Comparison of ENCODE assay signal across 12 cellular contexts in the genomic region with DNA sequence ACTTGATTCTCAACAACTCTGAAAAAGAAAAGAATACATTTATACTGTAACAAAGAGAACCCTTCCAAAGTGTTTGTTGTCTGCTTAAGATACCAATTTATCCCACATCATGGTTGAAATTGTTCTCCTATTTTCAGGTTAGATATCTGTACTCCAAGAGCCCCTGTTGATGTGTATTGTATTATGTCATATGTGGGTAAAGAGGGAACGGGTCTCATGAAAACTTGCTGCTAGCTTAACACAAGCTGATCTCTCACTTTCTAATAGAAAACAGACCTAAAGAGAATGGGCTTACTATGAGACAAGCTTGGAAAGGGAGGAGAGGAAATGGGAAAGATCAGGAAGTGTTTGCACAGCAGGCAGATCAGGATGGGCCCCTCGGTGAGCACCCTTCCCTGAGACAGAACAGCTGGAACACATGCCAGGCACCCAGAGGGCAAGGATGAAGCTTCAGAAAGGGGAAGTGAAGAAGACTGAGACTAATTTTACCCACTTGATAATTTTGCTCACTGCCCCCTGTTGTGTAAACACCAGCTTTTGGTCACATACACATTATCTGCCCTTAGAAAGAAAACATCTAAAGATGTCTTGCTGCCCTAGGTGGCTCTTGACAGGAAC.
DNase-seq lines count a peak whose midpoint lies in the region; ATAC-seq and TF ChIP-seq lines count a peak whose summit lies in the region.
"Had no signal": no experiment of that assay in that cellular context is flagged by ENCODE, and none has a peak within 500 bp of the region (broad histone marks: within the 10 kb centered on the region; RNA-seq: fewer than 3 reads in every experiment).

No MANE protein-coding gene starts in this region.

- H2AFZ ChIP-seq in GM23338: peak overlapping the region; percentile 67; the same call in 1 of the 2 replicates
- peak overlapping the region; percentile 63 for H2AFZ ChIP-seq in mesenchymal stem cell (ENCODE audit: low read depth, low read length)

- peaks cover 8% of the 10 kb centered on the region; the same call in 2 of the 3 replicates for H3K36me3 Mint-ChIP-seq in GM23338 (ENCODE audit: low read depth)

- H3K4me1 Mint-ChIP-seq in GM23338: peaks cover 3% of the 10 kb centered on the region; the same call in 1 of the 3 replicates

- H3K14ac ChIP-seq in mesenchymal stem cell (ENCODE audit: low read length in 2 of 2): no peak overlapping the region

- intact Hi-C loops in colonic mucosa (cut with DNase I): no loop called here

- H3K9ac ChIP-seq in mesenchymal stem cell (ENCODE audit: low read length) (peak overlapping the region; percentile 3), colonic mucosa (ENCODE audit: low read depth in 2 of 2, low read length in 2 of 2) (no peak overlapping the region)

- H2AK5ac ChIP-seq in mesenchymal stem cell (ENCODE audit: low read length, severe bottlenecking): no peak overlapping the region

- no peak overlapping the region for H3K4ac ChIP-seq in mesenchymal stem cell (ENCODE audit: low read depth in 1 of 2, low read length in 2 of 2)

- peak overlapping the region; percentile 34 for H4K91ac ChIP-seq in mesenchymal stem cell (ENCODE audit: low read length)

- 38% methylated on average over 2 of the region's 2 CpGs for WGBS in mesenchymal stem cell

- H3K79me2 ChIP-seq in GM23338 (replicated peaks; ENCODE audit: insufficient read depth): no peaks in the 10 kb centered on the region

- H3K36me3 ChIP-seq in GM23338 (ENCODE audit: insufficient read depth) (peaks cover 3% of the 10 kb centered on the region; the same call in 1 of the 2 replicates), mesenchymal stem cell (ENCODE audit: control insufficient read depth in 1 of 2, insufficient read depth in 2 of 2, low read depth in 1 of 2, low read length in 2 of 2) (no peaks in the 10 kb centered on the region), HAP-1 (replicated peaks) (no peaks in the 10 kb centered on the region), colonic mucosa (no peaks in the 10 kb centered on the region)

- H3K9me2 ChIP-seq in GM23338 (ENCODE audit: insufficient read depth): no peaks in the 10 kb centered on the region

- DNase-seq in GM23338 (ENCODE audit: low spot score) (no peak), mesenchymal stem cell (no peak), NCI-H2227 (lab: John Stamatoyannopoulos, UW; ENCODE audit: unreplicated experiment) (no peak), HAP-1 (ENCODE audit: low spot score in 2 of 2) (no peak), NCI-H2029 (lab: John Stamatoyannopoulos, UW) (no peak), colonic mucosa (no peak)
- DNase-seq: effector memory CD4-positive, alpha-beta T cell; NCI-H526 treated with DMSO at 0.1 percent for 48 hours; occipital lobe had no signal

- H2BK120ac ChIP-seq in mesenchymal stem cell (ENCODE audit: low read depth, low read length): no peak overlapping the region

- no peak overlapping the region for H2BK12ac ChIP-seq in mesenchymal stem cell (ENCODE audit: low read length in 2 of 2)

- H3K18ac ChIP-seq in mesenchymal stem cell (ENCODE audit: low read depth in 1 of 2, low read length in 2 of 2): peak overlapping the region; percentile 3 to 78

- in situ Hi-C loops in HAP-1 (cut with MboI; ENCODE audit: low sequenced_read_pairs): no loop called here

- peak overlapping the region; percentile 44 for H2BK15ac ChIP-seq in mesenchymal stem cell (ENCODE audit: low read depth, poor library complexity, severe bottlenecking)

- no peaks in the 10 kb centered on the region for H3K27me3 ChIP-seq in GM23338 (ENCODE audit: insufficient read depth)
- H3K27me3 ChIP-seq in mesenchymal stem cell (ENCODE audit: control insufficient read depth in 1 of 2, insufficient read depth in 1 of 2, low read length in 2 of 2): no peaks in the 10 kb centered on the region
- H3K27me3 ChIP-seq in HAP-1 (ENCODE audit: low read depth): no peaks in the 10 kb centered on the region
- H3K27me3 ChIP-seq in colonic mucosa: no peaks in the 10 kb centered on the region

- no peak overlapping the region for H3K27ac ChIP-seq in GM23338 (ENCODE audit: low read depth)
- no peak overlapping the region for H3K27ac ChIP-seq in mesenchymal stem cell (ENCODE audit: low read length, poor library complexity, severe bottlenecking)
- H3K27ac ChIP-seq in colonic mucosa: no peak overlapping the region

- no peaks in the 10 kb centered on the region for H3K27me3 Mint-ChIP-seq in GM23338 (ENCODE audit: insufficient read depth, low read depth, poor library complexity)
- H3K27me3 Mint-ChIP-seq: activated naive CD8-positive, alpha-beta T cell had no signal

- peaks cover 9% of the 10 kb centered on the region for H3K9me3 Mint-ChIP-seq in GM23338

- peaks cover 11% of the 10 kb centered on the region for H3K9me3 ChIP-seq in mesenchymal stem cell (ENCODE audit: control insufficient read depth, low read length)
- H3K9me3 ChIP-seq in HAP-1: no peaks in the 10 kb centered on the region
- no peaks in the 10 kb centered on the region for H3K9me3 ChIP-seq in colonic mucosa

- H3K79me1 ChIP-seq in mesenchymal stem cell (replicated peaks; ENCODE audit: low read length, poor library complexity, severe bottlenecking): no peaks in the 10 kb centered on the region

- H4K8ac ChIP-seq in mesenchymal stem cell (ENCODE audit: low read length): peak overlapping the region; percentile 45

- H3K23ac ChIP-seq in mesenchymal stem cell (ENCODE audit: low read length in 2 of 2): no peak overlapping the region

- H3K4me2 ChIP-seq in GM23338: no peak overlapping the region
- no peak overlapping the region for H3K4me2 ChIP-seq in mesenchymal stem cell (ENCODE audit: low read length, poor library complexity, severe bottlenecking)

- H3K4me3 ChIP-seq in GM23338: no peak overlapping the region
- no peak overlapping the region for H3K4me3 ChIP-seq in mesenchymal stem cell (ENCODE audit: insufficient read depth in 1 of 2, low read depth in 1 of 2, low read length in 2 of 2)
- no peak overlapping the region for H3K4me3 ChIP-seq in HAP-1
- no peak overlapping the region for H3K4me3 ChIP-seq in colonic mucosa

- H3F3A ChIP-seq in GM23338 (replicated peaks; ENCODE audit: low read depth): no peaks in the 10 kb centered on the region

- H3K4me3 Mint-ChIP-seq in GM23338: no peak overlapping the region
- H3K4me3 Mint-ChIP-seq: activated naive CD8-positive, alpha-beta T cell had no signal

- H3K4me1 ChIP-seq in GM23338 (ENCODE audit: insufficient read depth) (no peaks in the 10 kb centered on the region), mesenchymal stem cell (ENCODE audit: control insufficient read depth, insufficient read depth, low read depth, low read length) (peaks cover 2% of the 10 kb centered on the region), HAP-1 (no peaks in the 10 kb centered on the region), colonic mucosa (no peaks in the 10 kb centered on the region)

- no peak overlapping the region for H2BK5ac ChIP-seq in mesenchymal stem cell (ENCODE audit: low read depth, low read length, poor library complexity, severe bottlenecking)

- H3K27ac Mint-ChIP-seq in GM23338: no peak overlapping the region
- H3K27ac Mint-ChIP-seq: activated naive CD8-positive, alpha-beta T cell had no signal

- ATAC-seq in GM18909 (IDR thresholded peaks at IDR 0.05; ENCODE audit: poor library complexity, unreplicated experiment) (peak; percentile 91), GM23338 (no peak), HG03521 (IDR thresholded peaks at IDR 0.05; ENCODE audit: unreplicated experiment) (peak; percentile 78)

- H4K20me1 ChIP-seq in GM23338 (replicated peaks; ENCODE audit: insufficient read depth): no peaks in the 10 kb centered on the region

- TF ChIP-seq CTCF in GM23338 (conservative IDR thresholded peaks at IDR 0.05; ENCODE audit: low read depth in 2 of 2) (no peak), colonic mucosa (IDR thresholded peaks at IDR 0.05) (no peak)

TF ChIP-seq in GM23338, 12 proteins besides CTCF, POLR2A, EP300 and RAD21 (continues in another document):
- TF ChIP-seq POLR2AphosphoS5 (IDR thresholded peaks at IDR 0.05; ENCODE audit: low read depth) (no peak), CREB1 (CRISPR knock-in tag; IDR thresholded peaks at IDR 0.05; ENCODE audit: low read depth) (no peak), JUNB (IDR thresholded peaks at IDR 0.05; ENCODE audit: unreplicated experiment) (no peak), NANOG (IDR thresholded peaks at IDR 0.05; ENCODE audit: borderline replicate concordance) (no peak), ZNF114 (CRISPR knock-in tag; IDR thresholded peaks at IDR 0.05) (no peak), ZNF331 (CRISPR knock-in tag; IDR thresholded peaks at IDR 0.05; ENCODE audit: low read depth) (no peak), EZH2phosphoT487 (IDR thresholded peaks at IDR 0.05; ENCODE audit: unreplicated experiment) (no peak), EZH2 (IDR thresholded peaks at IDR 0.05; ENCODE audit: low read depth, unreplicated experiment) (no peak)
- TF ChIP-seq, protein P1, sequence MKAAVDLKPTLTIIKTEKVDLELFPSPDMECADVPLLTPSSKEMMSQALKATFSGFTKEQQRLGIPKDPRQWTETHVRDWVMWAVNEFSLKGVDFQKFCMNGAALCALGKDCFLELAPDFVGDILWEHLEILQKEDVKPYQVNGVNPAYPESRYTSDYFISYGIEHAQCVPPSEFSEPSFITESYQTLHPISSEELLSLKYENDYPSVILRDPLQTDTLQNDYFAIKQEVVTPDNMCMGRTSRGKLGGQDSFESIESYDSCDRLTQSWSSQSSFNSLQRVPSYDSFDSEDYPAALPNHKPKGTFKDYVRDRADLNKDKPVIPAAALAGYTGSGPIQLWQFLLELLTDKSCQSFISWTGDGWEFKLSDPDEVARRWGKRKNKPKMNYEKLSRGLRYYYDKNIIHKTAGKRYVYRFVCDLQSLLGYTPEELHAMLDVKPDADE (IDR thresholded peaks at IDR 0.05): no peak
